ENCODE assay signal across 1 cellular context in genomic region chr22:25554321-25555088, GRCh38.
TF ChIP-seq lines count a peak whose summit lies in the region.

No MANE protein-coding gene starts in this region.

TF ChIP-seq in GM12878, 131 proteins besides CTCF, POLR2A, EP300 and RAD21 (continued from another document):
- TF ChIP-seq ZNF592 (IDR thresholded peaks at IDR 0.05) (no peak), JUND (IDR thresholded peaks at IDR 0.05; ENCODE audit: low read depth, low read length) (no peak), CBFB (IDR thresholded peaks at IDR 0.05; ENCODE audit: low read depth) (no peak), CUX1 (IDR thresholded peaks at IDR 0.05; ENCODE audit: insufficient replicate concordance, low read depth, low read length) (no peak), RAD51 (IDR thresholded peaks at IDR 0.05) (no peak), ATF2 (IDR thresholded peaks at IDR 0.05; ENCODE audit: low read length) (no peak), TBL1XR1 (IDR thresholded peaks at IDR 0.05; ENCODE audit: low read depth, low read length) (no peak)
TF ChIP-seq in GM12878: peak in this region for 0.
